In the genomic region with DNA sequence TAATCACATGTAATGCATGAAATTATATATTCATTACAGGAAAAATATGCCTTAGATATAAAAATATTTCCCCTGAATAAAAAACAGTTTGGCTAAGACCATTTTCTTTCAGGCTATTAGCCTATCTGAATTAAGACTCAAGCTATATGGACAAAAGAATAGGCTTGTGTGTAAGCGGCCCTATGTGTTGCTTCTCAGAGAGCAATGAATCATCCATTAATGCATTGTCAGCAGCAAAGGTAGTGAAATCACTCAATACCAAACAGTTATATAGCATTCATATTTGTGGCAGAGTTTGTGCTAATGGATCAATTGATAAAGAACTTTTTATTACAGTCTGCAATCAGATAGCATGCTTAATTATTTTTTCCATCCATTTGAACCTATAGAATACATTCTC, we compare ENCODE assay signal across 26 cellular contexts.
"Had no signal": no experiment of that assay in that cellular context is flagged by ENCODE, and none has a peak within 500 bp of the region (broad histone marks: within the 10 kb centered on the region; RNA-seq: fewer than 3 reads in every experiment).

No MANE protein-coding gene starts in this region.

- H3K27ac ChIP-seq: colonic mucosa, esophagus muscularis mucosa, foreskin keratinocyte, gastroesophageal sphincter, heart left ventricle, left ventricle myocardium inferior, lower lobe of right lung, ovary, stomach, thoracic aorta, tibial nerve, upper lobe of right lung, uterus had no signal

- H3K36me3 ChIP-seq: colonic mucosa, esophagus muscularis mucosa, gastroesophageal sphincter, heart left ventricle, left ventricle myocardium inferior, lower lobe of right lung, ovary, stomach, thoracic aorta, tibial nerve, upper lobe of right lung, uterus had no signal

- H3K27me3 ChIP-seq: colonic mucosa, esophagus muscularis mucosa, foreskin keratinocyte, gastroesophageal sphincter, heart left ventricle, ovary, stomach, tibial nerve, upper lobe of right lung, uterus had no signal

- H3K4me3 ChIP-seq: colonic mucosa, esophagus muscularis mucosa, gastroesophageal sphincter, heart left ventricle, left ventricle myocardium inferior, lower lobe of right lung, ovary, stomach, thoracic aorta, tibial nerve, upper lobe of right lung, uterus had no signal

- DNase-seq: colonic mucosa; effector memory CD4-positive, alpha-beta T cell; foreskin keratinocyte; heart left ventricle; left colon; left ventricle myocardium inferior; lower lobe of right lung; naive thymus-derived CD8-positive, alpha-beta T cell; nephron progenitor cell; occipital lobe; ovary; retina; stimulated activated CD4-positive, alpha-beta T cell treated with anti-CD3 and anti-CD28 coated beads, Interleukin-2, amount 100 ng/mL, for 24 hours; stimulated activated CD4-positive, alpha-beta T cell treated with anti-CD3 and anti-CD28 coated beads, Interleukin-4, amount 100 ng/mL, for 24 hours; stimulated activated naive CD4-positive, alpha-beta T cell treated with Interleukin-2 at 50 U/mL for 16 hours; stomach; upper lobe of right lung; uterus had no signal

- ATAC-seq: foreskin keratinocyte; gastroesophageal sphincter; heart left ventricle; left colon; lower lobe of right lung; naive thymus-derived CD8-positive, alpha-beta T cell; sciatic nerve; stimulated activated effector memory CD8-positive, alpha-beta T cell treated with anti-CD3 and anti-CD28 coated beads, Interleukin-12 subunit alpha, Interleukin-12 subunit beta, amount 100 ng/mL, for 72 hours; upper lobe of right lung had no signal

- H3K9me3 ChIP-seq: colonic mucosa, esophagus muscularis mucosa, gastroesophageal sphincter, lower lobe of right lung, ovary, stomach, thoracic aorta, upper lobe of right lung, uterus had no signal

- H3K4me1 ChIP-seq: colonic mucosa, esophagus muscularis mucosa, foreskin keratinocyte, gastroesophageal sphincter, heart left ventricle, left ventricle myocardium inferior, lower lobe of right lung, stomach, upper lobe of right lung, uterus had no signal

- FAIRE-seq: endothelial cell of umbilical vein, islet of Langerhans had no signal
